1 cellular context compared by ENCODE assay signal in the genomic region with DNA sequence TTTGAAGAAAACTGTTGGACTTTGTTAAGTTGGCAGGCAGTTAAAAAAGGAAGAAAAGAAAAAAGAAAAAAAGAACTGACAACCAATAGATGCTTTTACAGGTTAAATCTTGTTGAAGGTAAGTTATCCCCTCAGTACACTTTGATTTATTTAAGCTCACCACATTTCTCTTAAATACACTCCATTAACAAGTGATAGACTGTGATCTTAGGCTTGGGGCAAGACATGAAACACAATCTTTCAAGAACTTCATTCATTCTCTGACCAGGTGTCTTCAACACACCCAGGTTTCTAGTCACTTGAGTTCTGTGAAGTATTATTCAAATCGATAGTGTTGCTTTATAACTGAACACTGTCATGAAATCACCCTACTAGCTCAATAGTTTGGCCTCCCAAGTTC.
TF ChIP-seq lines count a peak whose summit lies in the region.

No MANE protein-coding gene starts in this region.

TF ChIP-seq in A549, 52 proteins besides CTCF, POLR2A, EP300 and RAD21 (continued from another document):
- TF ChIP-seq EHMT2 (IDR thresholded peaks at IDR 0.05; ENCODE audit: low read depth) = no peak
- TF ChIP-seq, protein P1, sequence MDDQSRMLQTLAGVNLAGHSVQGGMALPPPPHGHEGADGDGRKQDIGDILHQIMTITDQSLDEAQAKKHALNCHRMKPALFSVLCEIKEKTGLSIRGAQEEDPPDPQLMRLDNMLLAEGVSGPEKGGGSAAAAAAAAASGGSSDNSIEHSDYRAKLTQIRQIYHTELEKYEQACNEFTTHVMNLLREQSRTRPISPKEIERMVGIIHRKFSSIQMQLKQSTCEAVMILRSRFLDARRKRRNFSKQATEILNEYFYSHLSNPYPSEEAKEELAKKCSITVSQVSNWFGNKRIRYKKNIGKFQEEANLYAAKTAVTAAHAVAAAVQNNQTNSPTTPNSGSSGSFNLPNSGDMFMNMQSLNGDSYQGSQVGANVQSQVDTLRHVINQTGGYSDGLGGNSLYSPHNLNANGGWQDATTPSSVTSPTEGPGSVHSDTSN (IDR thresholded peaks at IDR 0.05) = no peak
- no peak for TF ChIP-seq HEYL (CRISPR knock-in tag; IDR thresholded peaks at IDR 0.05)
- TF ChIP-seq CEBPB (IDR thresholded peaks at IDR 0.05) = no peak
- TF ChIP-seq BHLHE40 (IDR thresholded peaks at IDR 0.05; ENCODE audit: low read depth, low read length) = no peak
